Comparison of ENCODE assay signal across 9 cellular contexts in genomic region chr3:131025500-131025899, GRCh38. TPM values are rescaled to one million over a fixed set of nuclear protein-coding genes. Genes with fewer than 3 reads are reported as not detected.
DNase-seq lines count a peak whose midpoint lies in the region; ATAC-seq and TF ChIP-seq lines count a peak whose summit lies in the region.
"Had no signal": no experiment of that assay in that cellular context is flagged by ENCODE, and none has a peak within 500 bp of the region (broad histone marks: within the 10 kb centered on the region; RNA-seq: fewer than 3 reads in every experiment).

No MANE protein-coding gene starts in this region.

- H3K4me3 ChIP-seq in left ventricle myocardium inferior (peak overlapping the region; percentile 89), astrocyte of the spinal cord (ENCODE audit: low read depth, low read length) (peak overlapping the region; percentile 79), mucosa of stomach (ENCODE audit: low read length) (peak overlapping the region; percentile 94), vagina (peak overlapping the region; percentile 67 to 68)

- H3K9me3 ChIP-seq in left ventricle myocardium inferior (replicated peaks) = no peaks in the 10 kb centered on the region
- H3K9me3 ChIP-seq in mucosa of stomach (ENCODE audit: control insufficient read depth, low read length) = no peaks in the 10 kb centered on the region
- H3K9me3 ChIP-seq in vagina = no peaks in the 10 kb centered on the region

- DNase-seq in left ventricle myocardium inferior = no peak
- DNase-seq in left ventricle myocardium superior = no peak
- no peak for DNase-seq in astrocyte of the spinal cord (ENCODE audit: low read depth, low spot score)
- DNase-seq in vagina (ENCODE audit: extremely low spot score in 2 of 2) = no peak
- DNase-seq in SHP77 (lab: John Stamatoyannopoulos, UW) = no peak
- DNase-seq in SIG-M5 treated with dmso at 0.1 percent for 504 hours (lab: John Stamatoyannopoulos, UW; ENCODE audit: unreplicated experiment) = no peak
- no peak for DNase-seq in NCI-H69 (lab: John Stamatoyannopoulos, UW)
- DNase-seq: activated CD4-positive, CD25-positive, alpha-beta regulatory T cell treated with anti-CD3 and anti-CD28 coated beads, Interleukin-2, amount 50 U/mL, for 72 hours had no signal

- TF ChIP-seq POLR2A in vagina (IDR thresholded peaks at IDR 0.05) = no peak

- H3K9ac ChIP-seq in mucosa of stomach (ENCODE audit: low read length) = peak overlapping the region; percentile 90

- H3K27me3 ChIP-seq in left ventricle myocardium inferior (ENCODE audit: low read depth) (no peaks in the 10 kb centered on the region), mucosa of stomach (ENCODE audit: control insufficient read depth, insufficient read depth, low read length) (no peaks in the 10 kb centered on the region), vagina (no peaks in the 10 kb centered on the region)

- TF ChIP-seq CTCF in left ventricle myocardium inferior (IDR thresholded peaks at IDR 0.05; ENCODE audit: borderline replicate concordance) (no peak), astrocyte of the spinal cord (IDR thresholded peaks at IDR 0.05; ENCODE audit: low read depth, low read length) (no peak), vagina (IDR thresholded peaks at IDR 0.05) (no peak)

- ATAC-seq in left ventricle myocardium superior = no peak

- peaks cover 15% of the 10 kb centered on the region for H3K36me3 ChIP-seq in left ventricle myocardium inferior
- H3K36me3 ChIP-seq in mucosa of stomach (ENCODE audit: control insufficient read depth, insufficient read depth, low read length) = no peaks in the 10 kb centered on the region
- peaks cover 0 to 6% of the 10 kb centered on the region in 2 donors for H3K36me3 ChIP-seq in vagina

- no peak overlapping the region for H3K27ac ChIP-seq in left ventricle myocardium inferior (replicated peaks)
- no peak overlapping the region for H3K27ac ChIP-seq in vagina

- intact Hi-C loops in left ventricle myocardium inferior (cut with micrococcal nuclease) (no loop called here), left ventricle myocardium superior (cut with micrococcal nuclease) (no loop called here), vagina (cut with DNase I) (no loop called here)

- H3K4me1 ChIP-seq in left ventricle myocardium inferior (peaks cover 66% of the 10 kb centered on the region), mucosa of stomach (ENCODE audit: control insufficient read depth, insufficient read depth, low read length) (peaks cover 12% of the 10 kb centered on the region), vagina (peaks cover 62% of the 10 kb centered on the region)

- in situ Hi-C loops in astrocyte of the spinal cord (cut with HindIII; ENCODE audit: low sequenced_read_pairs) = no loop called here

RNA-seq across cellular contexts. Expression of gene ASTE1, which starts 1.1 kb away (rescaled TPM):
- 4.0 TPM for total RNA-seq in left ventricle myocardium inferior
- 3.0 TPM for total RNA-seq in left ventricle myocardium superior
- 3.7 TPM for total RNA-seq in vagina

RNA-seq across cellular contexts. Expression of gene NEK11, which starts 1.2 kb away (rescaled TPM):
- 1.3 TPM for total RNA-seq in left ventricle myocardium inferior
- total RNA-seq in left ventricle myocardium superior = 1.2 TPM
- 8.6 TPM for total RNA-seq in vagina
